9 cellular contexts compared by ENCODE assay signal in genomic region chr16:68022278-68022727, GRCh38. TPM values are rescaled to one million over a fixed set of nuclear protein-coding genes. Genes with fewer than 3 reads are reported as not detected.
DNase-seq lines count a peak whose midpoint lies in the region; ATAC-seq and TF ChIP-seq lines count a peak whose summit lies in the region.
"Had no signal": no experiment of that assay in that cellular context is flagged by ENCODE, and none has a peak within 500 bp of the region (broad histone marks: within the 10 kb centered on the region; RNA-seq: fewer than 3 reads in every experiment).

No MANE protein-coding gene starts in this region.

- H3K4me1 ChIP-seq in MM.1S (ENCODE audit: low read length): 0 out of 2 replicates have a peak, but pooled peaks cover 5% of the 10 kb centered on the region

- no peaks in the 10 kb centered on the region for H3K27me3 ChIP-seq in MM.1S (replicated peaks; ENCODE audit: insufficient read depth, low read length)

- ATAC-seq in GM21528 (IDR thresholded peaks at IDR 0.05; ENCODE audit: low FRiP score, unreplicated experiment) (peak; percentile 18), GM18873 (IDR thresholded peaks at IDR 0.05; ENCODE audit: low FRiP score, unreplicated experiment) (no peak)
- ATAC-seq in effector memory CD8-positive, alpha-beta T cell (replicated peaks): no peak

- peak overlapping the region; percentile 84 to 93 for H3K4me3 Mint-ChIP-seq in effector memory CD8-positive, alpha-beta T cell
- H3K4me3 Mint-ChIP-seq in nephron: peak overlapping the region; percentile 100

- H3K27me3 Mint-ChIP-seq in effector memory CD8-positive, alpha-beta T cell: no peaks in the 10 kb centered on the region
- no peaks in the 10 kb centered on the region for H3K27me3 Mint-ChIP-seq in nephron (ENCODE audit: low read depth)

- no peaks in the 10 kb centered on the region for H3K36me3 ChIP-seq in MM.1S (replicated peaks; ENCODE audit: insufficient read depth, low read length)

- H3K79me2 ChIP-seq in MM.1S (ENCODE audit: low read length): peaks cover 41% of the 10 kb centered on the region

- peak overlapping the region; percentile 89 for H3K4me2 ChIP-seq in MM.1S (ENCODE audit: low read depth, low read length)

- no peaks in the 10 kb centered on the region for H3K9me3 Mint-ChIP-seq in effector memory CD8-positive, alpha-beta T cell
- no peaks in the 10 kb centered on the region for H3K9me3 Mint-ChIP-seq in nephron

- H3K27ac ChIP-seq in MM.1S (ENCODE audit: low read length): peak overlapping the region; percentile 62; the same call in 1 of the 2 replicates

- peak overlapping the region; percentile 97 for H2AFZ ChIP-seq in MM.1S (ENCODE audit: low read length)

- H4K20me1 ChIP-seq in MM.1S (ENCODE audit: insufficient read depth, low read length): no peaks in the 10 kb centered on the region

- H3K9me2 ChIP-seq in MM.1S (replicated peaks; ENCODE audit: insufficient read depth, low read length): no peaks in the 10 kb centered on the region

- H3F3A ChIP-seq in MM.1S (ENCODE audit: insufficient read depth, low read length): peaks cover 9% of the 10 kb centered on the region; the same call in 1 of the 2 replicates

- peaks cover 12 to 19% of the 10 kb centered on the region in 2 donors for H3K4me1 Mint-ChIP-seq in effector memory CD8-positive, alpha-beta T cell (ENCODE audit: low read depth in 2 of 2)
- H3K4me1 Mint-ChIP-seq in nephron: peaks cover 4% of the 10 kb centered on the region

- H3K9ac ChIP-seq in MM.1S (ENCODE audit: low read length): peak overlapping the region; percentile 95

- H3K36me3 Mint-ChIP-seq in effector memory CD8-positive, alpha-beta T cell (ENCODE audit: insufficient read depth): peaks cover 37% of the 10 kb centered on the region
- H3K36me3 Mint-ChIP-seq in nephron (ENCODE audit: low read depth): peaks cover 13% of the 10 kb centered on the region

- DNase-seq in MM.1S (no peak), GDM1 (lab: John Stamatoyannopoulos, UW) (no peak), occipital lobe (lab: John Stamatoyannopoulos, UW) (no peak), HuH-7 (ENCODE audit: low spot score) (no peak)
- DNase-seq in effector memory CD8-positive, alpha-beta T cell: no peak

- H3K9me3 ChIP-seq in MM.1S (replicated peaks; ENCODE audit: insufficient read depth, low read length): no peaks in the 10 kb centered on the region

- H3K27ac Mint-ChIP-seq in effector memory CD8-positive, alpha-beta T cell: peak overlapping the region; percentile 85 to 94
- H3K27ac Mint-ChIP-seq in nephron: peak overlapping the region in 2 of 3 experiments; percentile 29 to 92

- TF ChIP-seq CTCF in MM.1S (IDR thresholded peaks at IDR 0.05; ENCODE audit: low read length): no peak
- TF ChIP-seq CTCF in nephron (IDR thresholded peaks at IDR 0.05; ENCODE audit: unreplicated experiment in 3 of 3): no peak

- peak overlapping the region; percentile 97 for H3K4me3 ChIP-seq in MM.1S (ENCODE audit: low read length)

RNA-seq across cellular contexts. Expression of gene DDX28, which starts 0.7 kb away (rescaled TPM):
- 11.2 TPM for total RNA-seq in occipital lobe

RNA-seq across cellular contexts. Expression of gene DUS2, which starts 0.8 kb away (rescaled TPM):
- total RNA-seq in occipital lobe: 9.0 TPM

RNA-seq across cellular contexts. Expression of gene DPEP2NB, which starts 6.6 kb away (rescaled TPM):
- not detected for total RNA-seq in occipital lobe
- total RNA-seq: activated CD8-positive, alpha-beta memory T cell treated with anti-CD3 and anti-CD28 coated beads for 36 hours had no signal

RNA-seq across cellular contexts. Expression of gene DPEP2, which starts 23.0 kb away (rescaled TPM):
- not detected for total RNA-seq in occipital lobe

RNA-seq across cellular contexts. Expression of gene DPEP3, which starts 42.0 kb away (rescaled TPM):
- not detected for total RNA-seq in occipital lobe
